ENCODE assay signal across 25 cellular contexts in genomic region chr2:159758239-159758638, GRCh38. TPM values are rescaled to one million over a fixed set of nuclear protein-coding genes. Genes with fewer than 3 reads are reported as not detected.
A peak's percentile ranks its signal among the peaks of the same experiment; 100 is the strongest.
DNase-seq lines count a peak whose midpoint lies in the region; ATAC-seq and TF ChIP-seq lines count a peak whose summit lies in the region.
"Had no signal": no experiment of that assay in that cellular context is flagged by ENCODE, and none has a peak within 500 bp of the region (broad histone marks: within the 10 kb centered on the region; RNA-seq: fewer than 3 reads in every experiment).

No MANE protein-coding gene starts in this region.

- no peak overlapping the region for H3K18ac ChIP-seq in mesenchymal stem cell (ENCODE audit: low read depth in 1 of 2, low read length in 2 of 2)

- peaks cover 6% of the 10 kb centered on the region for H3K79me1 ChIP-seq in mesenchymal stem cell (replicated peaks; ENCODE audit: low read length, poor library complexity, severe bottlenecking)

- no peaks in the 10 kb centered on the region for H3K9me3 Mint-ChIP-seq in CD4-positive, CD25-positive, alpha-beta regulatory T cell
- H3K9me3 Mint-ChIP-seq in Calu3 (ENCODE audit: low read depth, unreplicated experiment) (no peaks in the 10 kb centered on the region), chondrocyte (ENCODE audit: low read depth) (no peaks in the 10 kb centered on the region)
- H3K9me3 Mint-ChIP-seq: CD4-positive, alpha-beta memory T cell; stimulated activated naive CD8-positive, alpha-beta T cell treated with anti-CD3 and anti-CD28 coated beads, Interleukin-15, Interleukin-2, amounts not matched to agents 100 ng/mL and 50 ng/mL, for 24 hours had no signal

- no peak overlapping the region for H2AFZ ChIP-seq in mesenchymal stem cell (ENCODE audit: low read depth, low read length)

- no peak overlapping the region for H3K27ac ChIP-seq in CD4-positive, CD25-positive, alpha-beta regulatory T cell (ENCODE audit: insufficient read depth, low read length, poor library complexity, severe bottlenecking)
- no peak overlapping the region for H3K27ac ChIP-seq in mesenchymal stem cell (ENCODE audit: low read length, poor library complexity, severe bottlenecking)
- H3K27ac ChIP-seq: gastroesophageal sphincter, tibial nerve had no signal

- no peak overlapping the region for H4K8ac ChIP-seq in mesenchymal stem cell (ENCODE audit: low read length)

- H3K9ac ChIP-seq in mesenchymal stem cell (ENCODE audit: low read length), result no peak overlapping the region

- H3K27ac Mint-ChIP-seq in CD4-positive, CD25-positive, alpha-beta regulatory T cell, result peak overlapping the region in 2 of 3 donors; percentile 32 to 45
- H3K27ac Mint-ChIP-seq in Calu3 (ENCODE audit: unreplicated experiment), result peak overlapping the region; percentile 48
- peak overlapping the region; percentile 23 for H3K27ac Mint-ChIP-seq in chondrocyte (ENCODE audit: unreplicated experiment)

- no peak overlapping the region for H2BK15ac ChIP-seq in mesenchymal stem cell (ENCODE audit: low read depth, poor library complexity, severe bottlenecking)

- no peak overlapping the region for H4K91ac ChIP-seq in mesenchymal stem cell (ENCODE audit: low read length)

- H3K27me3 ChIP-seq in CD4-positive, CD25-positive, alpha-beta regulatory T cell (ENCODE audit: control insufficient read depth, insufficient read depth, low read length), result no peaks in the 10 kb centered on the region
- H3K27me3 ChIP-seq in mesenchymal stem cell (ENCODE audit: control insufficient read depth in 1 of 2, insufficient read depth in 1 of 2, low read length in 2 of 2), result no peaks in the 10 kb centered on the region
- H3K27me3 ChIP-seq: gastroesophageal sphincter, left lung, tibial nerve had no signal

- H3K4me1 Mint-ChIP-seq in CD4-positive, CD25-positive, alpha-beta regulatory T cell, result peaks cover 14 to 25% (median 22%) of the 10 kb centered on the region in 4 donors
- peaks cover 9% of the 10 kb centered on the region for H3K4me1 Mint-ChIP-seq in Calu3 (ENCODE audit: low read depth, unreplicated experiment)
- peaks cover 36% of the 10 kb centered on the region for H3K4me1 Mint-ChIP-seq in chondrocyte (ENCODE audit: low read depth)

- H3K27me3 Mint-ChIP-seq in CD4-positive, CD25-positive, alpha-beta regulatory T cell, result no peaks in the 10 kb centered on the region
- no peaks in the 10 kb centered on the region for H3K27me3 Mint-ChIP-seq in Calu3 (ENCODE audit: unreplicated experiment)
- H3K27me3 Mint-ChIP-seq in chondrocyte (ENCODE audit: low read depth), result no peaks in the 10 kb centered on the region
- H3K27me3 Mint-ChIP-seq: CD4-positive, alpha-beta memory T cell; stimulated activated naive CD8-positive, alpha-beta T cell treated with anti-CD3 and anti-CD28 coated beads, Interleukin-15, Interleukin-2, amounts not matched to agents 100 ng/mL and 50 ng/mL, for 24 hours had no signal

- CTCF ChIA-PET in Calu3 (lab: Charles Lee), result no interaction called here

- no CpG with 5 or more reads among the region's 1 CpG for WGBS in mesenchymal stem cell
- 58 to 78% methylated on average over 1 of the region's 1 CpG for WGBS in lower leg skin, 2 donors

- H3K36me3 Mint-ChIP-seq in CD4-positive, CD25-positive, alpha-beta regulatory T cell, result peaks cover 39% of the 10 kb centered on the region
- H3K36me3 Mint-ChIP-seq in Calu3 (ENCODE audit: insufficient read depth, unreplicated experiment), result peaks cover 45% of the 10 kb centered on the region
- H3K36me3 Mint-ChIP-seq in chondrocyte (ENCODE audit: low read depth), result peaks cover 22% of the 10 kb centered on the region

- ATAC-seq in CD4-positive, CD25-positive, alpha-beta regulatory T cell (ENCODE audit: low read depth in 2 of 2), result no peak
- ATAC-seq: gastroesophageal sphincter, sciatic nerve had no signal

- no peak overlapping the region for H2AK5ac ChIP-seq in mesenchymal stem cell (ENCODE audit: low read length, severe bottlenecking)

- no peak overlapping the region for H2BK5ac ChIP-seq in mesenchymal stem cell (ENCODE audit: low read depth, low read length, poor library complexity, severe bottlenecking)

- TF ChIP-seq CTCF in Calu3 (IDR thresholded peaks at IDR 0.05; ENCODE audit: unreplicated experiment) (no peak), chondrocyte (IDR thresholded peaks at IDR 0.05) (no peak), lower leg skin (IDR thresholded peaks at IDR 0.05) (no peak)

- DNase-seq in CD4-positive, CD25-positive, alpha-beta regulatory T cell, result no peak
- DNase-seq in Calu3 (no peak), chondrocyte (ENCODE audit: low spot score) (no peak), mesenchymal stem cell (peak; percentile 28), NCI-H69 (lab: John Stamatoyannopoulos, UW) (no peak), lower leg skin (ENCODE audit: low spot score in 2 of 2) (no peak), DMS153 treated with DMSO at 0.1 percent for 48 hours (lab: John Stamatoyannopoulos, UW; ENCODE audit: unreplicated experiment) (no peak), GM19240 (ENCODE audit: insufficient read length, low spot score) (no peak)
- DNase-seq: activated CD4-positive, alpha-beta T cell treated with anti-CD3 and anti-CD28 coated beads for 48 hours; CD4-positive, alpha-beta memory T cell; DMS79; erythroblast; hippocampal formation; KG1; left lung; MV-4-11; NCI-H1694; NCI-H2171; NCI-H510A treated with DMSO at 0.1 percent for 48 hours; posterior cingulate gyrus had no signal

- no peak overlapping the region for H3K4ac ChIP-seq in mesenchymal stem cell (ENCODE audit: low read depth in 1 of 2, low read length in 2 of 2)

- H3K36me3 ChIP-seq in CD4-positive, CD25-positive, alpha-beta regulatory T cell (ENCODE audit: control insufficient read depth, insufficient read depth, low read length), result peaks cover 81% of the 10 kb centered on the region
- peaks cover 14 to 95% of the 10 kb centered on the region in 2 experiments for H3K36me3 ChIP-seq in mesenchymal stem cell (ENCODE audit: control insufficient read depth in 1 of 2, insufficient read depth in 2 of 2, low read depth in 1 of 2, low read length in 2 of 2)

- no peak overlapping the region for H3K4me2 ChIP-seq in mesenchymal stem cell (ENCODE audit: low read length, poor library complexity, severe bottlenecking)

- no peaks in the 10 kb centered on the region for H3K9me3 ChIP-seq in CD4-positive, CD25-positive, alpha-beta regulatory T cell (ENCODE audit: control insufficient read depth in 2 of 2, low read length in 2 of 2)
- no peaks in the 10 kb centered on the region for H3K9me3 ChIP-seq in mesenchymal stem cell (ENCODE audit: control insufficient read depth, low read length)
- H3K9me3 ChIP-seq: gastroesophageal sphincter, left lung, tibial nerve had no signal

- H2BK120ac ChIP-seq in mesenchymal stem cell (ENCODE audit: low read depth, low read length), result no peak overlapping the region

- H3K23ac ChIP-seq in mesenchymal stem cell (ENCODE audit: low read length in 2 of 2), result no peak overlapping the region

- H3K4me3 ChIP-seq in CD4-positive, CD25-positive, alpha-beta regulatory T cell (ENCODE audit: low read depth, low read length), result no peak overlapping the region
- H3K4me3 ChIP-seq in mesenchymal stem cell (ENCODE audit: insufficient read depth in 1 of 2, low read depth in 1 of 2, low read length in 2 of 2) (no peak overlapping the region), lower leg skin (ENCODE audit: low read depth, poor library complexity, severe bottlenecking) (no peak overlapping the region)
- H3K4me3 ChIP-seq: gastroesophageal sphincter, left lung, tibial nerve had no signal

- H3K14ac ChIP-seq in mesenchymal stem cell (ENCODE audit: low read length in 2 of 2), result no peak overlapping the region

- TF ChIP-seq POLR2A in lower leg skin (IDR thresholded peaks at IDR 0.05), result no peak

- no TSS peak for BruUV-seq in Calu3 (replicated peaks; lab: Mats Ljungman, UMichigan)

- no peak overlapping the region for H2BK12ac ChIP-seq in mesenchymal stem cell (ENCODE audit: low read length in 2 of 2)

- no peaks in the 10 kb centered on the region for H3K4me1 ChIP-seq in CD4-positive, CD25-positive, alpha-beta regulatory T cell (ENCODE audit: control insufficient read depth, insufficient read depth, low read length, poor library complexity, severe bottlenecking)
- H3K4me1 ChIP-seq in mesenchymal stem cell (ENCODE audit: control insufficient read depth, insufficient read depth, low read depth, low read length), result no peaks in the 10 kb centered on the region

- no peak overlapping the region for H3K4me3 Mint-ChIP-seq in CD4-positive, CD25-positive, alpha-beta regulatory T cell
- H3K4me3 Mint-ChIP-seq in Calu3 (ENCODE audit: low read depth, unreplicated experiment) (no peak overlapping the region), chondrocyte (ENCODE audit: unreplicated experiment) (no peak overlapping the region)
- H3K4me3 Mint-ChIP-seq: CD4-positive, alpha-beta memory T cell; stimulated activated naive CD8-positive, alpha-beta T cell treated with anti-CD3 and anti-CD28 coated beads, Interleukin-15, Interleukin-2, amounts not matched to agents 100 ng/mL and 50 ng/mL, for 24 hours had no signal

- intact Hi-C loops in Calu3 (cut with micrococcal nuclease; ENCODE audit: unreplicated experiment) (no loop called here), lower leg skin (cut with DNase I; ENCODE audit: low total_unique reads) (no loop called here)

RNA-seq across cellular contexts. Expression of gene CD302, which starts 39.8 kb away (rescaled TPM):
- 2.4 TPM for total RNA-seq in CD4-positive, CD25-positive, alpha-beta regulatory T cell
- polyA plus RNA-seq in CD4-positive, CD25-positive, alpha-beta regulatory T cell, result under 1 TPM; 0.11 to 0.61 (median 0.50) TPM
- total RNA-seq in Calu3 (2022) (3.4 and 5.4 TPM in 2 replicates), chondrocyte (6.0 to 10.6 TPM (median 6.4 TPM) in 3 replicates), lower leg skin (10 to 100 TPM; 10.2 to 24.8 (median 18.8) TPM)
- 11.1 TPM for polyA plus RNA-seq in mesenchymal stem cell (2013, experiment 1 of 2)
- polyA plus RNA-seq in mesenchymal stem cell (2013, experiment 2 of 2), result 11.3 TPM
- polyA plus RNA-seq: neural cell had no signal

RNA-seq across cellular contexts. Expression of gene MARCHF7, which starts 45.9 kb away (rescaled TPM):
- total RNA-seq in CD4-positive, CD25-positive, alpha-beta regulatory T cell, result 88.2 TPM
- 100 to 1,000 TPM; 189 to 253 (median 228) TPM for polyA plus RNA-seq in CD4-positive, CD25-positive, alpha-beta regulatory T cell
- total RNA-seq in Calu3 (2022), result 74.8 and 81.9 TPM in 2 replicates
- 71.5 to 79.8 TPM (median 78.7 TPM) in 3 replicates for total RNA-seq in chondrocyte
- polyA plus RNA-seq in mesenchymal stem cell (2013, experiment 1 of 2), result 68.9 TPM
- 71.6 TPM for polyA plus RNA-seq in mesenchymal stem cell (2013, experiment 2 of 2)
- total RNA-seq in lower leg skin, result 100 to 1,000 TPM in 3 of 4 donors, 10 to 100 TPM in 1; 95.7 to 139 (median 108) TPM
